8 cellular contexts compared by ENCODE assay signal in genomic region chr3:39146083-39146501, GRCh38. TPM values are rescaled to one million over a fixed set of nuclear protein-coding genes. Genes with fewer than 3 reads are reported as not detected.
DNase-seq lines count a peak whose midpoint lies in the region; ATAC-seq and TF ChIP-seq lines count a peak whose summit lies in the region.

No MANE protein-coding gene starts in this region.

- DNase-seq in Calu3 (no peak), RWPE2 (ENCODE audit: low spot score) (no peak), esophagus squamous epithelium (lab: John Stamatoyannopoulos, UW) (no peak), NCI-H82 treated with DMSO at 0.1 percent for 48 hours (lab: John Stamatoyannopoulos, UW; ENCODE audit: unreplicated experiment) (no peak), ACHN (no peak)
- DNase-seq in stimulated activated CD4-positive, alpha-beta T cell treated with anti-CD3 and anti-CD28 coated beads, Interleukin-4, amount 100 ng/mL, for 4 hours = no peak

- H3K27ac Mint-ChIP-seq in Calu3 (ENCODE audit: unreplicated experiment) = no peak overlapping the region

- no peak for TF ChIP-seq POLR2A in esophagus squamous epithelium (IDR thresholded peaks at IDR 0.05)

- intact Hi-C loops in Calu3 (cut with micrococcal nuclease; ENCODE audit: unreplicated experiment) (no loop called here), esophagus squamous epithelium (cut with DNase I) (loop anchor here (5.0 kb wide), 1 partner anchor 36 kb away; no protein-coding TSS in a partner anchor)

- no peaks in the 10 kb centered on the region for H3K27me3 Mint-ChIP-seq in Calu3 (ENCODE audit: unreplicated experiment)

- H3K9me3 ChIP-seq in RWPE2 (ENCODE audit: severe bottlenecking) = no peaks in the 10 kb centered on the region
- H3K9me3 ChIP-seq in esophagus squamous epithelium = no peaks in the 10 kb centered on the region
- no peaks in the 10 kb centered on the region for H3K9me3 ChIP-seq in parathyroid adenoma (ENCODE audit: control insufficient read depth, low read length)

- H3K79me2 ChIP-seq in parathyroid adenoma = peaks cover 41% of the 10 kb centered on the region

- H3K4me1 ChIP-seq in RWPE2 (ENCODE audit: insufficient read depth, poor library complexity, severe bottlenecking) = peaks cover 69% of the 10 kb centered on the region
- H3K4me1 ChIP-seq in esophagus squamous epithelium = peaks cover 62 to 100% (median 74%) of the 10 kb centered on the region in 3 donors
- H3K4me1 ChIP-seq in parathyroid adenoma = peaks cover 88% of the 10 kb centered on the region

- H3K36me3 Mint-ChIP-seq in Calu3 (ENCODE audit: insufficient read depth, unreplicated experiment) = peaks cover 76% of the 10 kb centered on the region

- H3K36me3 ChIP-seq in RWPE2 (ENCODE audit: low read depth) (peaks cover 46% of the 10 kb centered on the region), esophagus squamous epithelium (peaks cover 23 to 56% (median 30%) of the 10 kb centered on the region in 3 donors), parathyroid adenoma (ENCODE audit: control insufficient read depth, insufficient read depth, low read length) (no peaks in the 10 kb centered on the region)

- peaks cover 71% of the 10 kb centered on the region for H3K4me1 Mint-ChIP-seq in Calu3 (ENCODE audit: low read depth, unreplicated experiment)

- no TSS peak for BruUV-seq in Calu3 (replicated peaks; lab: Mats Ljungman, UMichigan)

- H3K27ac ChIP-seq in RWPE2 (ENCODE audit: poor library complexity, severe bottlenecking) (peak overlapping the region; percentile 98), esophagus squamous epithelium (peak overlapping the region; percentile 80 to 99 (median 96)), parathyroid adenoma (peak overlapping the region; percentile 100)

- in situ Hi-C loops in ACHN (cut with HindIII; ENCODE audit: low pct_ligation_motif_present, low pct_unique_long_range_greater_than_20kb, low sequenced_read_pairs) = no loop called here

- WGBS in esophagus squamous epithelium, 2 donors = 33 to 60% methylated on average over 8 to 9 of the region's 11 CpGs

- no peak overlapping the region for H3K4me3 ChIP-seq in RWPE2 (ENCODE audit: severe bottlenecking)
- no peak overlapping the region for H3K4me3 ChIP-seq in esophagus squamous epithelium
- no peak overlapping the region for H3K4me3 ChIP-seq in parathyroid adenoma (ENCODE audit: low read depth, low read length)

- CTCF ChIA-PET in Calu3 (lab: Charles Lee) = no interaction called here

- no peak overlapping the region for H3K9ac ChIP-seq in parathyroid adenoma

- no peak for TF ChIP-seq CTCF in Calu3 (IDR thresholded peaks at IDR 0.05; ENCODE audit: unreplicated experiment)
- TF ChIP-seq CTCF in RWPE2 (IDR thresholded peaks at IDR 0.05; ENCODE audit: poor library complexity, severe bottlenecking) = no peak
- TF ChIP-seq CTCF in esophagus squamous epithelium (IDR thresholded peaks at IDR 0.05) = peak in 3 of 6 experiments; percentile 12 to 58 (median 48)
- no peak for TF ChIP-seq CTCF in parathyroid adenoma (IDR thresholded peaks at IDR 0.05)

- peak overlapping the region; percentile 88 for H3K4me3 Mint-ChIP-seq in Calu3 (ENCODE audit: low read depth, unreplicated experiment)

- no peak overlapping the region for H2AFZ ChIP-seq in parathyroid adenoma

- no peaks in the 10 kb centered on the region for H3K9me3 Mint-ChIP-seq in Calu3 (ENCODE audit: low read depth, unreplicated experiment)

- H3K27me3 ChIP-seq in RWPE2 (ENCODE audit: insufficient read depth, poor library complexity, severe bottlenecking) = no peaks in the 10 kb centered on the region
- H3K27me3 ChIP-seq in esophagus squamous epithelium = no peaks in the 10 kb centered on the region
- H3K27me3 ChIP-seq in parathyroid adenoma (ENCODE audit: control insufficient read depth, insufficient read depth, low read length) = no peaks in the 10 kb centered on the region

- no peak overlapping the region for H3K4me2 ChIP-seq in parathyroid adenoma (ENCODE audit: low read length)

- ATAC-seq in RWPE2 (ENCODE audit: low read depth) (no peak), HG02852 (IDR thresholded peaks at IDR 0.05; ENCODE audit: unreplicated experiment) (no peak)

RNA-seq across cellular contexts. Expression of gene CSRNP1, which starts 7.3 kb away (rescaled TPM):
- total RNA-seq in Calu3 (2022) (12.6 and 13.4 TPM in 2 replicates), esophagus squamous epithelium (10 to 100 TPM; 11.9 to 35.6 (median 19.7) TPM)

RNA-seq across cellular contexts. Expression of gene TTC21A, which starts 38.6 kb away (rescaled TPM):
- total RNA-seq in Calu3 (2022) (8.1 and 9.1 TPM in 2 replicates), esophagus squamous epithelium (1 to 10 TPM; 1.6 to 2.9 (median 2.5) TPM)

RNA-seq across cellular contexts. Expression of gene GORASP1, which starts 38.7 kb away (rescaled TPM):
- total RNA-seq in Calu3 (2022) = 54.8 and 58.6 TPM in 2 replicates
- total RNA-seq in esophagus squamous epithelium = 100 to 1,000 TPM in 1 of 4 donors, 10 to 100 TPM in 3; 26.4 to 102 (median 43.8) TPM

RNA-seq across cellular contexts. Expression of gene XIRP1, which starts 46.3 kb away (rescaled TPM):
- not detected in 2 replicates for total RNA-seq in Calu3 (2022)
- total RNA-seq in esophagus squamous epithelium = under 1 TPM in 2 of 4 donors, not detected in 2; 0.18 to 0.19 TPM
